Comparison of ENCODE assay signal across 9 cellular contexts in the genomic region with DNA sequence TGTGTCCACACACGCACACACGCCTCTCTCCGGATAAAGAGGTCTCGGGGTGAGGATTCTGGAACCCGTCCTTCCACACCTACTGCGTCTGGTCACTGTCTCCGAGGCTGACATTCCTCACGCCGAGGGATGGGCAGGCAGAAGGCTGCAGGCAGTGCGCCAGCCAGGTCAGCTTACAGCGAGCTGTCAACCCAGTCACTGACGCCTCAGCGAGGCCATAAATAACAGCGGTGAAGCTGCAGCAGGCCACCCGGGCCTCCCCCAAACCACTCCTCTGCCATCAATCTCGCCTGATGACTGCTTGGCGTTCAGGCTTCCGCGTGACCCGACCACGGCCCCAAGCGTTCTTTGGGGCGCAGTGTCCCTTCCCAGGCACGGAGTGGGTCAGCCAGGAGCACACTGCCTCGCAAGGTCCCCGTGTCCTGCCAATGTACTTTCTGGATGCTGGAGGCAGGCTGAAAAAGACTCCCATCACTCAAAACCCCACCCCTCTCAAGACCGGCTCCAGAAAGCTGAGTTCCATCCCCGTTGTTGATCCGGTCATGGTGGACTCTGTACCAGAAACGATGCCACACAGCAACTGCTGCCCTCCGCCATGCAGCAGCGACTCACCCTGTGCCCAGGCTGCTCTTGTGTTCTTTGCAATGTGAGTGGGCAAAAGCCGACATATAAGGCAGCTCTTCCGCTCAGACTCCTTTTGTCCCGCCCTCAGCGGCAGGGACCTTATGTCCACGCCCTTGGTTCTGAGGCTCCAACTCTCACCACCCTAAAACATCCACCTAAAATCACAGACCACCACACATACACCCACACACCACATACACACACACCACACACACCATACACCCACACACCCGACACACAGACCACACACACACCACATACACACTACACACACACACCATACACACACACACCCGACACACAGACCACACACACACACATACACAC. TPM values are rescaled to one million over a fixed set of nuclear protein-coding genes. Genes with fewer than 3 reads are reported as not detected.
A peak's percentile ranks its signal among the peaks of the same experiment; 100 is the strongest.
DNase-seq lines count a peak whose midpoint lies in the region; ATAC-seq, FAIRE-seq and TF ChIP-seq lines count a peak whose summit lies in the region.
"Had no signal": no experiment of that assay in that cellular context is flagged by ENCODE, and none has a peak within 500 bp of the region (broad histone marks: within the 10 kb centered on the region; RNA-seq: fewer than 3 reads in every experiment).

No MANE protein-coding gene starts in this region.

- H3K4me3 ChIP-seq in coronary artery (peak overlapping the region; percentile 56), H7 (ENCODE audit: insufficient read depth, low read depth, low read length) (no peak overlapping the region)

- FAIRE-seq in GM19239 (lab: Jason Lieb, UNC) = no peak

- H3K27me3 ChIP-seq in H7 (ENCODE audit: control insufficient read depth, insufficient read depth, low read length) = no peaks in the 10 kb centered on the region

- no peaks in the 10 kb centered on the region for H3K36me3 ChIP-seq in H7 (replicated peaks; ENCODE audit: control insufficient read depth, insufficient read depth, low read length)

- ATAC-seq in activated CD8-positive, alpha-beta memory T cell treated with anti-CD3 and anti-CD28 coated beads, Interleukin-2, amount 10 ng/mL, durations not matched to agents 7 days and 5 days = peak; percentile 40
- ATAC-seq in GM21367 (IDR thresholded peaks at IDR 0.05; ENCODE audit: unreplicated experiment) = no peak

- no peak overlapping the region for H3K27ac Mint-ChIP-seq in activated CD8-positive, alpha-beta memory T cell treated with anti-CD3 and anti-CD28 coated beads, Interleukin-2, amount 10 ng/mL, durations not matched to agents 7 days and 5 days

- H3K27me3 Mint-ChIP-seq in activated CD8-positive, alpha-beta memory T cell treated with anti-CD3 and anti-CD28 coated beads, Interleukin-2, amount 10 ng/mL, durations not matched to agents 7 days and 5 days = peaks cover 31% of the 10 kb centered on the region

- no peaks in the 10 kb centered on the region for H3K4me1 Mint-ChIP-seq in activated CD8-positive, alpha-beta memory T cell treated with anti-CD3 and anti-CD28 coated beads, Interleukin-2, amount 10 ng/mL, durations not matched to agents 7 days and 5 days

- peaks cover under 1% of the 10 kb centered on the region for H3K36me3 Mint-ChIP-seq in activated CD8-positive, alpha-beta memory T cell treated with anti-CD3 and anti-CD28 coated beads, Interleukin-2, amount 10 ng/mL, durations not matched to agents 7 days and 5 days

- TF ChIP-seq CTCF in coronary artery (IDR thresholded peaks at IDR 0.05) = no peak

- H3K27ac ChIP-seq in coronary artery = no peak overlapping the region
- H3K27ac ChIP-seq: C4-2B had no signal

- H3K4me3 Mint-ChIP-seq in activated CD8-positive, alpha-beta memory T cell treated with anti-CD3 and anti-CD28 coated beads, Interleukin-2, amount 10 ng/mL, durations not matched to agents 7 days and 5 days = no peak overlapping the region

- CTCF ChIA-PET in activated CD8-positive, alpha-beta memory T cell treated with anti-CD3 and anti-CD28 coated beads, Interleukin-2, amount 10 ng/mL, durations not matched to agents 7 days and 5 days (lab: Charles Lee) = interaction anchor here (1.1 to 1.2 kb wide), 2 partner anchors 9 to 17 kb away, joined by 3 read pairs; no protein-coding TSS in a partner anchor

- H3K9me3 Mint-ChIP-seq in activated CD8-positive, alpha-beta memory T cell treated with anti-CD3 and anti-CD28 coated beads, Interleukin-2, amount 10 ng/mL, durations not matched to agents 7 days and 5 days (ENCODE audit: low read depth) = peaks cover 4% of the 10 kb centered on the region

- peak; percentile 57 for DNase-seq in activated CD8-positive, alpha-beta memory T cell treated with anti-CD3 and anti-CD28 coated beads, Interleukin-2, amount 10 ng/mL, durations not matched to agents 7 days and 5 days
- DNase-seq in activated CD8-positive, alpha-beta memory T cell treated with anti-CD3 and anti-CD28 coated beads, Interleukin-2, amount 50 U/mL, for 48 hours = no peak
- peak; percentile 81 for DNase-seq in M059J (ENCODE audit: low read depth)
- DNase-seq in coronary artery (ENCODE audit: low spot score) = no peak
- DNase-seq in myocyte (ENCODE audit: low read depth) = peak; percentile 88
- DNase-seq in H7 = no peak
- no peak for DNase-seq in GM19239 (ENCODE audit: insufficient read length, low spot score)

RNA-seq across cellular contexts. Expression of a gene that starts 27.1 kb away (rescaled TPM):
- total RNA-seq in activated CD8-positive, alpha-beta memory T cell treated with anti-CD3 and anti-CD28 coated beads, Interleukin-2, amount 10 ng/mL, durations not matched to agents 7 days and 5 days = not detected
- total RNA-seq in M059J (2014; rRNA removed; shearing (Covaris generic)) = not detected in 2 replicates
- not detected in 2 replicates for total RNA-seq in myocyte
- not detected for polyA plus RNA-seq in myocyte (2012)
- 0.21 TPM in 1 of 2 replicates, not detected in the other for total RNA-seq in H7 (2014; rRNA removed; shearing (Covaris generic))

RNA-seq across cellular contexts. Expression of a gene that starts 45.5 kb away (rescaled TPM):
- not detected for total RNA-seq in activated CD8-positive, alpha-beta memory T cell treated with anti-CD3 and anti-CD28 coated beads, Interleukin-2, amount 10 ng/mL, durations not matched to agents 7 days and 5 days
- 9.1 and 9.6 TPM in 2 replicates for total RNA-seq in M059J (2014; rRNA removed; shearing (Covaris generic))
- 0.16 TPM in 1 of 2 replicates, not detected in the other for total RNA-seq in myocyte
- polyA plus RNA-seq in myocyte (2012) = 0.13 TPM
- total RNA-seq in H7 (2014; rRNA removed; shearing (Covaris generic)) = 0.18 and 0.21 TPM in 2 replicates

Comparison
In these comparisons a context has a peak if more than half of its experiments do, and no peak if none do; other contexts are left out.
1. DNase-seq: peak in activated CD8-positive, alpha-beta memory T cell treated with anti-CD3 and anti-CD28 coated beads, Interleukin-2, amount 10 ng/mL, durations not matched to agents 7 days and 5 days (single experiment), M059J (single experiment) and myocyte (single experiment); none in activated CD8-positive, alpha-beta memory T cell treated with anti-CD3 and anti-CD28 coated beads, Interleukin-2, amount 50 U/mL, for 48 hours (single experiment), coronary artery (single experiment), H7 (single experiment) and GM19239 (single experiment).